In genomic region chr2:204681412-204681811, GRCh38 we compare ENCODE assay signal across 16 cellular contexts.
A peak's percentile ranks its signal among the peaks of the same experiment; 100 is the strongest.
DNase-seq lines count a peak whose midpoint lies in the region; ATAC-seq and TF ChIP-seq lines count a peak whose summit lies in the region.
"Had no signal": no experiment of that assay in that cellular context is flagged by ENCODE, and none has a peak within 500 bp of the region (broad histone marks: within the 10 kb centered on the region; RNA-seq: fewer than 3 reads in every experiment).

No MANE protein-coding gene starts in this region.

- BruUV-seq in IMR-90 (replicated peaks; lab: Mats Ljungman, UMichigan) = no TSS peak

- POLR2A ChIA-PET in IMR-90 (lab: Charles Lee; ENCODE audit: unreplicated experiment) = no interaction called here
- POLR2A ChIA-PET in CD4-positive, alpha-beta T cell (lab: Charles Lee) = no interaction called here

- no peak overlapping the region for H3K56ac ChIP-seq in IMR-90 (ENCODE audit: extremely low read depth, insufficient read depth, low read length)

- no peak overlapping the region for H3K23ac ChIP-seq in IMR-90 (ENCODE audit: low read depth, low read length)

- H3K27me3 ChIP-seq in IMR-90 (ENCODE audit: control insufficient read depth, insufficient read depth, low read length) (no peaks in the 10 kb centered on the region), suprapubic skin (no peaks in the 10 kb centered on the region)
- H3K27me3 ChIP-seq in CD4-positive, alpha-beta T cell (ENCODE audit: control insufficient read depth, insufficient read depth, low read length) = peaks cover 9% of the 10 kb centered on the region

- H3K27me3 Mint-ChIP-seq in nephron (ENCODE audit: low read depth) = no peaks in the 10 kb centered on the region
- H3K27me3 Mint-ChIP-seq in CD4-positive, alpha-beta T cell = no peaks in the 10 kb centered on the region
- H3K27me3 Mint-ChIP-seq: stimulated activated naive CD8-positive, alpha-beta T cell treated with anti-CD3 and anti-CD28 coated beads, Interleukin-15, Interleukin-2, amounts not matched to agents 100 ng/mL and 50 ng/mL, for 24 hours had no signal

- no peaks in the 10 kb centered on the region for H3K9me1 ChIP-seq in IMR-90 (ENCODE audit: insufficient read depth, low read length)

- peak overlapping the region; percentile 36; the same call in 1 of the 2 replicates for H3K4ac ChIP-seq in IMR-90 (ENCODE audit: low read depth, low read length)

- no peak overlapping the region for H2AK9ac ChIP-seq in IMR-90 (replicated peaks; ENCODE audit: low read depth, low read length, poor library complexity)

- in situ Hi-C loops in IMR-90 (cut with MboI; ENCODE audit: low sequenced_read_pairs) = no loop called here
- in situ Hi-C loops in GM13976 (cut with MboI; ENCODE audit: low sequenced_read_pairs, unreplicated experiment) = no loop called here

- H2BK120ac ChIP-seq in IMR-90 (ENCODE audit: low read depth, low read length) = no peak overlapping the region

- dilution Hi-C loops in IMR-90 (cut with HindIII; ENCODE audit: low sequenced_read_pairs, unreplicated experiment) = no loop called here

- H4K8ac ChIP-seq in IMR-90 (ENCODE audit: low read depth in 2 of 2, low read length in 2 of 2) = no peak overlapping the region

- no peak overlapping the region for H4K5ac ChIP-seq in IMR-90 (ENCODE audit: low read depth, low read length)

- DNase-seq in A172 (ENCODE audit: low spot score) (peak; percentile 26), IMR-90 (peak; percentile 49), fibroblast of the aortic adventitia (ENCODE audit: low read depth) (peak; percentile 28), GM13976 (ENCODE audit: low spot score) (no peak), AML-193 (lab: John Stamatoyannopoulos, UW) (no peak), suprapubic skin (ENCODE audit: low spot score in 2 of 2) (no peak)
- no peak for DNase-seq in CD4-positive, alpha-beta T cell
- DNase-seq: activated naive CD4-positive, alpha-beta T cell; kidney; natural killer cell; NCI-H1417; NCI-H526; SW 1271 had no signal

- H3K4me3 Mint-ChIP-seq in nephron = no peak overlapping the region
- no peak overlapping the region for H3K4me3 Mint-ChIP-seq in CD4-positive, alpha-beta T cell
- H3K4me3 Mint-ChIP-seq: natural killer cell; stimulated activated naive CD8-positive, alpha-beta T cell treated with anti-CD3 and anti-CD28 coated beads, Interleukin-15, Interleukin-2, amounts not matched to agents 100 ng/mL and 50 ng/mL, for 24 hours had no signal

- peak overlapping the region; percentile 62 to 72 (median 70) for H3K27ac Mint-ChIP-seq in nephron
- no peak overlapping the region for H3K27ac Mint-ChIP-seq in CD4-positive, alpha-beta T cell
- H3K27ac Mint-ChIP-seq: natural killer cell; stimulated activated naive CD8-positive, alpha-beta T cell treated with anti-CD3 and anti-CD28 coated beads, Interleukin-15, Interleukin-2, amounts not matched to agents 100 ng/mL and 50 ng/mL, for 24 hours had no signal

- H3K36me3 ChIP-seq in IMR-90 (ENCODE audit: control insufficient read depth, insufficient read depth, low read length) (no peaks in the 10 kb centered on the region), suprapubic skin (no peaks in the 10 kb centered on the region)

- H3K14ac ChIP-seq in IMR-90 (replicated peaks; ENCODE audit: low read depth, low read length) = 0 out of 2 replicates have a peak overlapping the region, but pooled peaks have one; percentile 5

- H3K9ac ChIP-seq in IMR-90 (ENCODE audit: low read depth, low read length) = no peak overlapping the region

- no peak overlapping the region for H2AK5ac ChIP-seq in IMR-90 (ENCODE audit: low read depth, low read length)

- WGBS in IMR-90 (ENCODE audit: extremely low coverage in 2 of 2, insufficient read length in 1 of 2), 2 experiments = no CpG with 5 or more reads among the region's 2 CpGs
- WGBS in suprapubic skin = 18% methylated on average over 2 of the region's 2 CpGs

- H3K9me3 Mint-ChIP-seq in nephron = no peaks in the 10 kb centered on the region
- no peaks in the 10 kb centered on the region for H3K9me3 Mint-ChIP-seq in CD4-positive, alpha-beta T cell
- H3K9me3 Mint-ChIP-seq: stimulated activated naive CD8-positive, alpha-beta T cell treated with anti-CD3 and anti-CD28 coated beads, Interleukin-15, Interleukin-2, amounts not matched to agents 100 ng/mL and 50 ng/mL, for 24 hours had no signal

- H3K4me1 ChIP-seq in IMR-90 (ENCODE audit: control insufficient read depth, insufficient read depth, low read length) (0 out of 2 replicates have a peak, but pooled peaks cover 1% of the 10 kb centered on the region), suprapubic skin (peaks cover 7% of the 10 kb centered on the region)

- TF ChIP-seq CTCF in IMR-90 (conservative IDR thresholded peaks at IDR 0.05; ENCODE audit: low read depth, low read length) (no peak), fibroblast of the aortic adventitia (IDR thresholded peaks at IDR 0.05; ENCODE audit: insufficient read depth, low read length) (no peak), nephron (IDR thresholded peaks at IDR 0.05; ENCODE audit: unreplicated experiment in 3 of 3) (no peak), GM13976 (IDR thresholded peaks at IDR 0.05; ENCODE audit: borderline replicate concordance, control extremely low read depth, extremely low read depth, insufficient read depth, missing control alignments) (no peak), suprapubic skin (IDR thresholded peaks at IDR 0.05) (no peak)
- TF ChIP-seq CTCF in CD4-positive, alpha-beta T cell (IDR thresholded peaks at IDR 0.05) = no peak

- no peak overlapping the region for H2BK15ac ChIP-seq in IMR-90 (ENCODE audit: low read depth, low read length)

- CTCF ChIA-PET in IMR-90 (lab: Yijun Ruan, JAX) = no interaction called here
- CTCF ChIA-PET in CD4-positive, alpha-beta T cell (lab: Charles Lee) = no interaction called here

- H3K9me3 ChIP-seq in IMR-90 (ENCODE audit: control insufficient read depth, insufficient read depth, low read length) (no peaks in the 10 kb centered on the region), suprapubic skin (no peaks in the 10 kb centered on the region)
- H3K9me3 ChIP-seq in CD4-positive, alpha-beta T cell (ENCODE audit: control insufficient read depth, low read length) = no peaks in the 10 kb centered on the region

- TF ChIP-seq RAD21 in IMR-90 (IDR thresholded peaks at IDR 0.05; ENCODE audit: low read length) = no peak

- no peaks in the 10 kb centered on the region; the same call in 1 of the 2 replicates for H4K20me1 ChIP-seq in IMR-90 (ENCODE audit: insufficient read depth, low read length)

- no peak overlapping the region for H3K4me3 ChIP-seq in IMR-90 (ENCODE audit: insufficient read depth, low read depth, low read length)
- no peak overlapping the region for H3K4me3 ChIP-seq in fibroblast of the aortic adventitia (ENCODE audit: low read depth, low read length)
- H3K4me3 ChIP-seq in suprapubic skin = no peak overlapping the region

- H2AFZ ChIP-seq in IMR-90 (replicated peaks; ENCODE audit: low read length, poor library complexity) = peak overlapping the region; percentile 36

- TF ChIP-seq EP300 in suprapubic skin (IDR thresholded peaks at IDR 0.05) = no peak

- TF ChIP-seq POLR2A in IMR-90 (IDR thresholded peaks at IDR 0.05; ENCODE audit: low read depth, low read length) (no peak), suprapubic skin (IDR thresholded peaks at IDR 0.05) (no peak)

- no peak overlapping the region for H4K91ac ChIP-seq in IMR-90 (ENCODE audit: insufficient read depth, low read depth, low read length)

- H2BK5ac ChIP-seq in IMR-90 (ENCODE audit: low read depth, low read length, poor library complexity, severe bottlenecking) = no peak overlapping the region

- no peaks in the 10 kb centered on the region for H3K36me3 Mint-ChIP-seq in nephron (ENCODE audit: low read depth)
- no peaks in the 10 kb centered on the region for H3K36me3 Mint-ChIP-seq in CD4-positive, alpha-beta T cell (ENCODE audit: low read depth)
- H3K36me3 Mint-ChIP-seq: natural killer cell had no signal

- H3K4me2 ChIP-seq in IMR-90 (ENCODE audit: low read depth, low read length) = peak overlapping the region; percentile 40; the same call in 1 of the 2 replicates

- no peak overlapping the region for H3K18ac ChIP-seq in IMR-90 (ENCODE audit: low read depth, low read length)

- intact Hi-C loops in IMR-90 (cut with micrococcal nuclease) = loop anchor here (5.0 kb wide), 2 partner anchors 54 to 69 kb away; no protein-coding TSS in a partner anchor
- intact Hi-C loops in CD4-positive, alpha-beta T cell (cut with DNase I, micrococcal nuclease) = no loop called here

- H3K4me1 Mint-ChIP-seq in nephron = peaks cover 15% of the 10 kb centered on the region
- no peaks in the 10 kb centered on the region for H3K4me1 Mint-ChIP-seq in CD4-positive, alpha-beta T cell (ENCODE audit: low read depth)
- H3K4me1 Mint-ChIP-seq: natural killer cell had no signal

- no peak overlapping the region for H3K27ac ChIP-seq in IMR-90 (ENCODE audit: insufficient read depth, low read length)
- no peak overlapping the region for H3K27ac ChIP-seq in suprapubic skin
- no peak overlapping the region for H3K27ac ChIP-seq in CD4-positive, alpha-beta T cell (ENCODE audit: low read depth, low read length)
- H3K27ac ChIP-seq: VCaP had no signal

- ATAC-seq in IMR-90 (ENCODE audit: low read depth) = peak; percentile 91
- ATAC-seq in CD4-positive, alpha-beta T cell (ENCODE audit: poor library complexity) = no peak
- ATAC-seq: natural killer cell had no signal

- no peak overlapping the region for H2BK20ac ChIP-seq in IMR-90 (ENCODE audit: low read depth, low read length)

- peaks cover 11 to 23% of the 10 kb centered on the region in 2 experiments for H3K79me1 ChIP-seq in IMR-90 (ENCODE audit: low read depth in 1 of 2, low read length in 2 of 2)

TF ChIP-seq in IMR-90, 13 proteins besides CTCF, POLR2A, EP300 and RAD21:
- TF ChIP-seq BHLHE40 (IDR thresholded peaks at IDR 0.05; ENCODE audit: low read depth, low read length) (peak; percentile 45; the same call in 1 of the 2 replicates), NFE2L2 (IDR thresholded peaks at IDR 0.05; ENCODE audit: low read depth, low read length) (no peak)

Comparison
In these comparisons a context has a peak if more than half of its experiments do, and no peak if none do; other contexts are left out.
1. DNase-seq: peak in A172 (single experiment), IMR-90 (single experiment) and fibroblast of the aortic adventitia (single experiment); none in GM13976 (single experiment), AML-193 (0 of 2), suprapubic skin (0 of 2) and CD4-positive, alpha-beta T cell (0 of 10).